16 cellular contexts compared by ENCODE assay signal in the genomic region with DNA sequence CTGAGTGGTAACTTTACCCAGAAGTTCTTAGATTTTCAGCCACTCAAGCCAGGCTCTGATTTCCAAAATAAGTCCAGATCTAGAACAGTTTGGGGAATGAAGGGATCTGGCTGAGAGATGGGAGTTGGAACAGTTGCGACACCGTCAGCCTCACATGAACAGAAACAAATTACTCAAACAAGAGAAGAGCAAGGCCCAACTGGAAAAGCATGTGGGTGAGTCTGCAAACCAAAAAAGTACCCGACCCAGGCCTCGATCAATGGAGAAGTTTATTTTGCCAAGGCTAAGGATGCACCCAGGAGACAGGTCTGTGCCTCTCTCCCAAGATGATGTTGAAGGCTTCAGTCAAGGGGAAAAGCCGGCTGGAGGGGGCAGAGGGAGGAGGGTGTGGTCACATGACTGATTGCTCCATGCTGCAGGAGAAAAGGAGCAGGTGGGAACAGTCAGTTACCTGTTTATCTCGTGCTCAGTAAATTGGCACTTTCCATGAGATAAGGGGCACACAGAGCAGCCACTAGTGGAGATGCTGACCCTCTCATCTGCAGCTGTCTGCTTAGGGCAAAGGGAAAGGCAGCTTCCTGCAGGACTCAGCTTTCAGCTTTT. TPM values are rescaled to one million over a fixed set of nuclear protein-coding genes. Genes with fewer than 3 reads are reported as not detected.
DNase-seq lines count a peak whose midpoint lies in the region; ATAC-seq and TF ChIP-seq lines count a peak whose summit lies in the region.
"Had no signal": no experiment of that assay in that cellular context is flagged by ENCODE, and none has a peak within 500 bp of the region (broad histone marks: within the 10 kb centered on the region; RNA-seq: fewer than 3 reads in every experiment).

No MANE protein-coding gene starts in this region.

- ATAC-seq in GM18909 (IDR thresholded peaks at IDR 0.05; ENCODE audit: poor library complexity, unreplicated experiment) = no peak
- ATAC-seq: activated CD4-positive, alpha-beta T cell treated with anti-CD3 and anti-CD28 coated beads for 36 hours; HCT116 had no signal

- TF ChIP-seq EP300 in stomach (IDR thresholded peaks at IDR 0.05) = no peak

- TF ChIP-seq POLR2A in stomach (IDR thresholded peaks at IDR 0.05) = no peak

- WGBS in stomach, 5 donors = 51 to 61% (median 57%) methylated on average over 6 of the region's 6 CpGs

- TF ChIP-seq CTCF in fibroblast of pulmonary artery (IDR thresholded peaks at IDR 0.05; ENCODE audit: low read length, missing control alignments) (no peak), stomach (IDR thresholded peaks at IDR 0.05) (no peak)

- peak overlapping the region in 3 of 5 donors; percentile 14 to 40 (median 20) for H3K27ac ChIP-seq in stomach
- H3K27ac ChIP-seq: 22Rv1 had no signal

- no peaks in the 10 kb centered on the region for H3K36me3 ChIP-seq in stomach

- H3K27me3 ChIP-seq in stomach = peaks cover 0 to 64% (median 0%) of the 10 kb centered on the region in 3 donors

- peaks cover 0 to 23% (median 18%) of the 10 kb centered on the region in 4 donors for H3K4me1 ChIP-seq in stomach

- H3K4me3 ChIP-seq in fibroblast of pulmonary artery (replicated peaks; ENCODE audit: low read depth, low read length) (no peak overlapping the region), stomach (no peak overlapping the region)

- intact Hi-C loops in stomach (cut with DNase I; ENCODE audit: low total_unique reads) = no loop called here

- DNase-seq in DMS53 (lab: John Stamatoyannopoulos, UW) = peak; percentile 37
- no peak for DNase-seq in DMS53 treated with DMSO at 0.1 percent for 48 hours (lab: John Stamatoyannopoulos, UW; ENCODE audit: unreplicated experiment)
- DNase-seq in NCI-H2171 treated with DMSO at 0.1 percent for 48 hours (lab: John Stamatoyannopoulos, UW) = peak; percentile 68
- DNase-seq in fibroblast of pulmonary artery (ENCODE audit: low read depth) = peak; percentile 18
- no peak for DNase-seq in stomach
- no peak for DNase-seq in GM19238 (ENCODE audit: insufficient read length, low spot score)
- no peak for DNase-seq in cortex of kidney (lab: John Stamatoyannopoulos, UW)
- DNase-seq: activated CD4-positive, alpha-beta T cell treated with anti-CD3 and anti-CD28 coated beads for 36 hours; activated effector memory CD4-positive, alpha-beta T cell treated with Interleukin-2 at 50 U/mL for 16 hours; erythroblast had no signal

- peaks cover 4 to 12% (median 10%) of the 10 kb centered on the region in 4 donors for H3K9me3 ChIP-seq in stomach

RNA-seq across cellular contexts. Expression of a gene that starts 42.3 kb away (rescaled TPM):
- not detected for total RNA-seq in stomach
- not detected for polyA plus RNA-seq in stomach
- total RNA-seq: activated CD4-positive, alpha-beta T cell treated with anti-CD3 and anti-CD28 coated beads for 36 hours; myocyte had no signal
- polyA plus RNA-seq: IgD-negative memory B cell, thymus had no signal

RNA-seq across cellular contexts. Expression of a gene that starts 42.4 kb away (rescaled TPM):
- total RNA-seq in stomach = 1 to 10 TPM; 1.2 to 8.0 (median 5.5) TPM
- polyA plus RNA-seq in stomach = 1 to 10 TPM in 2 of 3 donors, under 1 TPM in 1; 0.76 to 1.3 (median 1.3) TPM
- total RNA-seq: myocyte had no signal

RNA-seq across cellular contexts. Expression of a gene that starts 53.6 kb away (rescaled TPM):
- total RNA-seq in stomach = not detected
- polyA plus RNA-seq in stomach = not detected
- total RNA-seq: activated CD4-positive, alpha-beta T cell treated with anti-CD3 and anti-CD28 coated beads for 36 hours; myocyte had no signal
- polyA plus RNA-seq: IgD-negative memory B cell, thymus had no signal

Comparison
In these comparisons a context has a peak if more than half of its experiments do, and no peak if none do; other contexts are left out.
1. DNase-seq: peak in DMS53 (single experiment), NCI-H2171 treated with DMSO at 0.1 percent for 48 hours (single experiment) and fibroblast of pulmonary artery (single experiment); none in DMS53 treated with DMSO at 0.1 percent for 48 hours (single experiment), stomach (single experiment), GM19238 (single experiment) and cortex of kidney (single experiment).